Comparison of ENCODE assay signal across 8 cellular contexts in the genomic region with DNA sequence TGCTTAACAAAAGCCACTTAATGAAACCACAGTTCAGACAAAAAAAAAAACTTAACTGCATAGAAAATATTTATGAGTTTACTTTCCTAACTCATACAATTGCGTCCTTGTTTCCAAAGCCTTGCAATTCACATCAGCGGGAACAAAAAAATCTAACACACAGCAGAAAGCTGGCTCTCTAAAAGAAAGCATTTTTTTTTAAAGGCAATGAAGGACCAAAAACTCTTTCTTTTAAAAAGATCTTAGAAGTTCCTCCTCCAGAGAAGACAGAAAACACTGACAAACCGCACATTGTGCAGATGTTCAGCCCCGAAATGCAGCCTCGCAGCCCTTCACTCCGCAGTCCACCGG. TPM values are rescaled to one million over a fixed set of nuclear protein-coding genes. Genes with fewer than 3 reads are reported as not detected.
DNase-seq lines count a peak whose midpoint lies in the region; ATAC-seq, FAIRE-seq and TF ChIP-seq lines count a peak whose summit lies in the region.

No MANE protein-coding gene starts in this region.

- peak overlapping the region; percentile 76 for H3K27ac ChIP-seq in A673 (ENCODE audit: low read depth, low read length, poor library complexity, severe bottlenecking)
- H3K27ac ChIP-seq in dorsolateral prefrontal cortex = peak overlapping the region in 47 of 59 donors; percentile 9 to 87 (median 74)
- peak overlapping the region; percentile 90 for H3K27ac ChIP-seq in muscle layer of colon (ENCODE audit: low read depth, low read length)

- H3K9ac ChIP-seq in muscle layer of colon (ENCODE audit: low read length) = peak overlapping the region; percentile 32

- POLR2A ChIA-PET in A673 (lab: Charles Lee; ENCODE audit: low non-redundant PET) (no interaction called here), GM10248 (lab: Yijun Ruan, JAX) (no interaction called here)

- CTCF ChIA-PET in A673 (lab: Charles Lee) (no interaction called here), GM10248 (lab: Yijun Ruan, JAX) (no interaction called here)

- no peak for TF ChIP-seq CTCF in A673 (conservative IDR thresholded peaks at IDR 0.05; ENCODE audit: low read depth, low read length)
- no peak for TF ChIP-seq CTCF in dorsolateral prefrontal cortex (IDR thresholded peaks at IDR 0.05 in 54 of 56, conservative IDR thresholded peaks at IDR 0.05 in 2 of 56; ENCODE audit: low read depth in 1 of 56, partially characterized antibody in 56 of 56)
- TF ChIP-seq CTCF in GM10248 (IDR thresholded peaks at IDR 0.05; ENCODE audit: control extremely low read depth, extremely low read depth, low read depth, missing control alignments) = no peak

- peaks cover 12% of the 10 kb centered on the region for H3K4me1 ChIP-seq in A673 (ENCODE audit: insufficient read depth, low read length, poor library complexity, severe bottlenecking)
- peaks cover 11% of the 10 kb centered on the region for H3K4me1 ChIP-seq in muscle layer of colon (ENCODE audit: insufficient read depth, low read length)

- no TSS peak for BruUV-seq in A673 (replicated peaks; lab: Mats Ljungman, UMichigan)

- DNase-seq in A673 (ENCODE audit: low spot score) (no peak), HT-29 (ENCODE audit: low spot score) (peak; percentile 59), dorsolateral prefrontal cortex (no peak), GM10248 (ENCODE audit: extremely low spot score) (no peak), NCI-H2107 treated with DMSO at 0.1 percent for 48 hours (lab: John Stamatoyannopoulos, UW; ENCODE audit: unreplicated experiment) (no peak), frontal cortex (ENCODE audit: low spot score in 2 of 2) (no peak)

- intact Hi-C loops in A673 (cut with micrococcal nuclease; ENCODE audit: unreplicated experiment) = loop anchor here (1.0 to 10.0 kb wide), 5 partner anchors 54 to 462 kb away; no protein-coding TSS in a partner anchor
- intact Hi-C loops in dorsolateral prefrontal cortex (cut with DNase I) = loop anchor here (5.0 kb wide), 1 partner anchor 71 kb away; no protein-coding TSS in a partner anchor

- no peaks in the 10 kb centered on the region for H3K27me3 ChIP-seq in A673 (replicated peaks; ENCODE audit: insufficient read depth, low read depth, low read length, poor library complexity)
- peaks cover 0 to 57% (median 16%) of the 10 kb centered on the region in 45 donors for H3K27me3 ChIP-seq in dorsolateral prefrontal cortex
- no peaks in the 10 kb centered on the region for H3K27me3 ChIP-seq in muscle layer of colon (ENCODE audit: control insufficient read depth in 1 of 2, insufficient read depth in 2 of 2, low read length in 2 of 2)

- FAIRE-seq in frontal cortex (lab: Jason Lieb, UNC) = no peak

- no peak for ATAC-seq in HG02588 (IDR thresholded peaks at IDR 0.05; ENCODE audit: unreplicated experiment)

- H3K9me3 ChIP-seq in A673 (ENCODE audit: low read depth, low read length, poor library complexity, severe bottlenecking) = peaks cover 10% of the 10 kb centered on the region
- H3K9me3 ChIP-seq in muscle layer of colon (ENCODE audit: low read length) = no peaks in the 10 kb centered on the region

- H3K4me3 ChIP-seq in A673 (ENCODE audit: low read depth, low read length, poor library complexity, severe bottlenecking) = peak overlapping the region; percentile 81
- H3K4me3 ChIP-seq in dorsolateral prefrontal cortex = peak overlapping the region; percentile 50 to 86 (median 70)
- peak overlapping the region; percentile 63 to 66 for H3K4me3 ChIP-seq in muscle layer of colon (ENCODE audit: low read depth in 1 of 2, low read length in 2 of 2)

- H3K36me3 ChIP-seq in A673 (ENCODE audit: insufficient read depth, low read length, poor library complexity, severe bottlenecking) = no peaks in the 10 kb centered on the region
- H3K36me3 ChIP-seq in muscle layer of colon (ENCODE audit: insufficient read depth, low read length) = no peaks in the 10 kb centered on the region

RNA-seq across cellular contexts. Expression of a gene that starts 0.8 kb away (rescaled TPM):
- total RNA-seq in A673 (2021) (99.3 and 107 TPM in 2 replicates), dorsolateral prefrontal cortex (100 to 1,000 TPM in 2 of 120 experiments, 10 to 100 TPM in 118; 41.2 to 181 (median 59.6) TPM), frontal cortex (26.9 TPM)
- 325 and 379 TPM in 2 replicates for total RNA-seq in HT-29 (2014; rRNA removed; shearing (Covaris generic))
